7 cellular contexts compared by ENCODE assay signal in the genomic region with DNA sequence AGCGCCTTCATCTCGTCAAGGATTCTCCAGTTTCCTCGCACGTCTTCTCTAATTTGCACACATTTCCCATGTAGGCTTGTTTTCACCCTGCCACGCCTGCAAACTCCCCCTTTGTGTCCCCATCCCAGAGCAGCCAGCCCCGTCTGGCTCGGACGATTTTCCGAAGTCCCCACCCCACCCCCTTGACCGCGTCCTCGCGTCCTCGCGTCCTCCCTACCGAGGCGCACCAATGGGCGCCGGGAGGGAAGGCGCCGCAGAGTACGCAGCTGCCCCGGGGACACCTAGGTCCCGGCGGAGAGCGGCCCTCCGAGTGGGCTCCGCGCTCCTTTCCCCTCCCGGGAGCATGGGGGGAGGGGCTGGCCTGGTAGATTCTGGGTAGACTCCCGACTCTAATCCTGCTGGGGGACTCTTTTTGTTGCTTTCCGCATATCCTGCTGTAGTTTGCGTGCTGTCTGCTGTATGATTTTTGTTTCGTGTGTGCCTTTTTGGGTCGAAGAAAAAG. TPM values are rescaled to one million over a fixed set of nuclear protein-coding genes. Genes with fewer than 3 reads are reported as not detected.
DNase-seq lines count a peak whose midpoint lies in the region; ATAC-seq and TF ChIP-seq lines count a peak whose summit lies in the region.

No MANE protein-coding gene starts in this region.

- H3K9me3 Mint-ChIP-seq in H9, result peaks cover 3 to 5% of the 10 kb centered on the region in 2 experiments; a peak in 3 of 5 replicates

- H3K27me3 ChIP-seq in H9 (ENCODE audit: insufficient read depth, low read length) (peaks cover 5% of the 10 kb centered on the region; the same call in 1 of the 2 replicates), duodenal mucosa (ENCODE audit: control insufficient read depth in 1 of 2, insufficient read depth in 2 of 2, low read length in 2 of 2) (peaks cover 3 to 19% of the 10 kb centered on the region in 2 donors), lung (ENCODE audit: control insufficient read depth, insufficient read depth) (no peaks in the 10 kb centered on the region), testis (no peaks in the 10 kb centered on the region)

- H3K27ac ChIP-seq in H9 (ENCODE audit: insufficient read length, low read depth, low read length) (no peak overlapping the region), duodenal mucosa (ENCODE audit: low read depth, low read length) (no peak overlapping the region), lung (ENCODE audit: low read depth in 1 of 2, low read length in 1 of 2) (peak overlapping the region in 1 of 2 donors; percentile 15), testis (no peak overlapping the region)

- H3K9ac ChIP-seq in H9 (ENCODE audit: extremely low read depth, insufficient read length, low read length) (peak overlapping the region; percentile 82), duodenal mucosa (ENCODE audit: low read depth in 1 of 2, low read length in 2 of 2) (peak overlapping the region; percentile 58 to 61)

- peak overlapping the region; percentile 88 for H3K4me2 ChIP-seq in H9 (ENCODE audit: insufficient read depth, insufficient read length, low read length)

- H4K20me1 ChIP-seq in H9 (ENCODE audit: control insufficient read depth, insufficient read depth, insufficient read length), result no peaks in the 10 kb centered on the region

- H3T11ph ChIP-seq in H9 (ENCODE audit: low read length), result no peak overlapping the region

- H2BK12ac ChIP-seq in H9 (ENCODE audit: insufficient read length, low read depth, low read length), result peak overlapping the region; percentile 27

- H3K4me1 ChIP-seq in H9 (ENCODE audit: insufficient read depth, low read length) (peaks cover 17% of the 10 kb centered on the region), duodenal mucosa (ENCODE audit: control insufficient read depth in 1 of 2, insufficient read depth in 2 of 2, low read length in 2 of 2) (peaks cover 25 to 34% of the 10 kb centered on the region in 2 donors), lung (ENCODE audit: control insufficient read depth in 2 of 2, insufficient read depth in 2 of 2, low read length in 2 of 2) (peaks cover 5 to 9% of the 10 kb centered on the region in 2 donors), testis (peaks cover 10% of the 10 kb centered on the region)

- peaks cover 2% of the 10 kb centered on the region for H3K79me1 ChIP-seq in H9 (ENCODE audit: insufficient read depth, low read depth, low read length, poor library complexity, severe bottlenecking)

- H2BK5ac ChIP-seq in H9 (ENCODE audit: insufficient read length, low read length), result no peak overlapping the region

- peaks cover 29% of the 10 kb centered on the region for H3K27me3 Mint-ChIP-seq in H9 (ENCODE audit: low read depth)

- peaks cover 25% of the 10 kb centered on the region for H3K23me2 ChIP-seq in H9 (ENCODE audit: insufficient read length, low read depth, low read length, poor library complexity, severe bottlenecking)

- no peak overlapping the region for H4K5ac ChIP-seq in H9 (ENCODE audit: insufficient read length, low read depth, low read length)

- H2AK5ac ChIP-seq in H9 (ENCODE audit: insufficient read length, low read length), result no peak overlapping the region

- H3K9me3 ChIP-seq in H9 (ENCODE audit: control insufficient read depth, low read depth, low read length) (no peaks in the 10 kb centered on the region), duodenal mucosa (ENCODE audit: control insufficient read depth in 1 of 2, low read length in 2 of 2) (no peaks in the 10 kb centered on the region), lung (ENCODE audit: control insufficient read depth in 2 of 2, insufficient read depth in 1 of 2, low read length in 1 of 2) (no peaks in the 10 kb centered on the region), testis (no peaks in the 10 kb centered on the region)

- WGBS in H9 (ENCODE audit: extremely low coverage, insufficient read length, low lambda C conversion rate), result no CpG with 5 or more reads among the region's 35 CpGs
- 0 to 1% methylated on average over 35 of the region's 35 CpGs for WGBS in lung, 2 donors
- WGBS in testis, 2 donors, result 1% methylated on average over 23 to 35 of the region's 35 CpGs

- H3K23ac ChIP-seq in H9 (ENCODE audit: insufficient read length, low read depth, low read length), result no peak overlapping the region

- H3K4me3 ChIP-seq in duodenal mucosa (ENCODE audit: low read depth in 1 of 2, low read length in 2 of 2) (peak overlapping the region; percentile 76 to 78), lung (peak overlapping the region; percentile 64), testis (peak overlapping the region; percentile 72 to 79)

- DNase-seq in H9 (peak; percentile 55), RPMI7951 (ENCODE audit: low read depth) (peak; percentile 15), lung (ENCODE audit: low spot score) (peak; percentile 47), testis (peak; percentile 29)

- no peak overlapping the region for H2BK120ac ChIP-seq in H9 (ENCODE audit: low read depth, low read length, poor library complexity, severe bottlenecking)

- H3K14ac ChIP-seq in H9 (ENCODE audit: insufficient read depth, low read length), result peak overlapping the region; percentile 70

- TF ChIP-seq CTCF in H9 (conservative IDR thresholded peaks at IDR 0.05) (no peak), lung (IDR thresholded peaks at IDR 0.05; ENCODE audit: control extremely low read depth, extremely low read depth) (no peak), testis (IDR thresholded peaks at IDR 0.05) (no peak)

- no peak for TF ChIP-seq POLR2A in testis (IDR thresholded peaks at IDR 0.05)

- no peak overlapping the region for H4K8ac ChIP-seq in H9 (replicated peaks; ENCODE audit: insufficient read length, low read depth, low read length)

- H3K4ac ChIP-seq in H9 (ENCODE audit: low read depth, low read length), result no peak overlapping the region

- H3K4me1 Mint-ChIP-seq in H9, result peaks cover 40 to 43% of the 10 kb centered on the region in 2 experiments

- H3K56ac ChIP-seq in H9 (ENCODE audit: insufficient read length, low read depth, low read length), result peak overlapping the region; percentile 32

- H3K18ac ChIP-seq in H9 (ENCODE audit: insufficient read length, low read depth, low read length), result no peak overlapping the region

- peaks cover 4 to 16% (median 14%) of the 10 kb centered on the region in 3 experiments for H3K36me3 Mint-ChIP-seq in H9 (ENCODE audit: insufficient read depth in 1 of 3, low read depth in 3 of 3)

- no peaks in the 10 kb centered on the region for H3K36me3 ChIP-seq in duodenal mucosa (ENCODE audit: control insufficient read depth in 1 of 2, insufficient read depth in 2 of 2, low read length in 2 of 2)
- no peaks in the 10 kb centered on the region for H3K36me3 ChIP-seq in lung (ENCODE audit: control insufficient read depth in 2 of 2, insufficient read depth in 2 of 2, low read length in 2 of 2)
- H3K36me3 ChIP-seq in testis (ENCODE audit: low read depth, missing control alignments), result no peaks in the 10 kb centered on the region

- peak overlapping the region; percentile 97 to 99 for H3K4me3 Mint-ChIP-seq in H9

- H3K27ac Mint-ChIP-seq in H9, result peak overlapping the region; percentile 96 to 98 (median 96)

- H2BK15ac ChIP-seq in H9 (ENCODE audit: low read depth, low read length), result no peak overlapping the region

- H4K91ac ChIP-seq in H9 (ENCODE audit: insufficient read length, low read depth, low read length), result no peak overlapping the region

- H3K79me2 ChIP-seq in H9 (ENCODE audit: insufficient read depth, low read length), result peaks cover 21% of the 10 kb centered on the region

- ATAC-seq in lung (ENCODE audit: insufficient read depth, low FRiP score) (no peak), GM21423 (IDR thresholded peaks at IDR 0.05; ENCODE audit: unreplicated experiment) (no peak), GM19452 (IDR thresholded peaks at IDR 0.05; ENCODE audit: unreplicated experiment) (no peak)

- H2AFZ ChIP-seq in H9 (ENCODE audit: low read length), result no peak overlapping the region

- intact Hi-C loops in testis (cut with DNase I; ENCODE audit: low total_unique reads), result loop anchor here (10.0 kb wide), 1 partner anchor 74 kb away; no protein-coding TSS in a partner anchor

- no peak overlapping the region for H2BK20ac ChIP-seq in H9 (ENCODE audit: low read depth, low read length, poor library complexity, severe bottlenecking)

RNA-seq across cellular contexts. Expression of a gene that starts 1.3 kb away (rescaled TPM):
- total RNA-seq in H9 (2021) (89.5 and 94.2 TPM in 2 replicates), lung (10 to 100 TPM; 16.0 to 49.6 TPM), testis (10 to 100 TPM in 1 of 2 donors, 1 to 10 TPM in 1; 8.3 to 10.3 TPM)
- 0.98 and 1.2 TPM in 2 replicates for total RNA-seq in RPMI7951 (2014; rRNA removed; shearing (Covaris generic))
- polyA plus RNA-seq in lung (1 to 10 TPM; 4.7 to 9.0 TPM), testis (ENCODE audit: insufficient read depth, low read depth, low replicate concordance) (7.4 TPM)
